ENCODE assay signal across 1 cellular context in the genomic region with DNA sequence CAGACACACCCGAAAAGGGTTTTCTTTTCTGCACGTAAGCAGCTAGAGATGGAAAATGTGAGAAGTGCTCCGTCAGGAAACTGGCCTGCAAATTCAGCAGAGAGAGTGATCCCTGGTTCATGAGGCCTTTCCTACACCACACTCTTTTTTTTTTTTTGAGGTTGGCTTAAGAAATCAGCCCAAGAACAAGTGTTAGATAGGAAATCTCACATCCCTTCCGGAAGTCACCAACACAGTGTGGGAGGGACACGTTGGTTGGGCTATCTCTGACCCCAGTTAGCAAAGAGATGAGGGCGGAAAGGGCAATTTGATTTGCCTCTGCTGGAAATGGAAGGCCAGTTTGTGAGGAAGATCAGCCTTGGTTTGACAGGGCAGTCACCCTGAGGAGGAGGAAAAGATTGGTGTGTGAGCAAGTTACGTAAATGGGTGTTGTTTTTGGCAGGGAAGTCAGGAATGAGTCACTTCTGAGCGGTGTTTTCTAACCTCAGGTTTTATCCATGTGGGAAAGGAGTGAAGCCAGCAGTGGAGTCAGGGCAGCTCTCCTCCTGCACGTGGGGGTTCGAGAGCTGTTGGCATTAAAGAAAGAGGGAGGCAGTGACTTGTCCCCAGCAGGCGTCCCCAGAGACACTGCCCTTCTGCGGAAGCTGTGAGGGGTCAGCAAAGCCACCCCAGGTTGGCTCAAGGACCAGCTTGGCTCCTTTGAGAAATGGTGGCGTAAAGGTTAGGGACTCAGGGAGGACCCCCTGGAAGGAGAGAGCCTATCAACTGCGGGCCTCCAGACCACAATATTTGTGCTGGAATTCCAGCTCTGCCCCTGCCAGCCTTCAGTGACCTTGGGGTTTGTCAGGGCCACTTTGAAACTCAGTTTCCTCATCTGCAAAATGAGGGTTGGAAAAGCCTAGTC.
TF ChIP-seq lines count a peak whose summit lies in the region.

No MANE protein-coding gene starts in this region.

TF ChIP-seq in HEK293, 187 proteins besides CTCF, POLR2A, EP300 and RAD21 (continued from another document):
- TF ChIP-seq, protein P1, sequence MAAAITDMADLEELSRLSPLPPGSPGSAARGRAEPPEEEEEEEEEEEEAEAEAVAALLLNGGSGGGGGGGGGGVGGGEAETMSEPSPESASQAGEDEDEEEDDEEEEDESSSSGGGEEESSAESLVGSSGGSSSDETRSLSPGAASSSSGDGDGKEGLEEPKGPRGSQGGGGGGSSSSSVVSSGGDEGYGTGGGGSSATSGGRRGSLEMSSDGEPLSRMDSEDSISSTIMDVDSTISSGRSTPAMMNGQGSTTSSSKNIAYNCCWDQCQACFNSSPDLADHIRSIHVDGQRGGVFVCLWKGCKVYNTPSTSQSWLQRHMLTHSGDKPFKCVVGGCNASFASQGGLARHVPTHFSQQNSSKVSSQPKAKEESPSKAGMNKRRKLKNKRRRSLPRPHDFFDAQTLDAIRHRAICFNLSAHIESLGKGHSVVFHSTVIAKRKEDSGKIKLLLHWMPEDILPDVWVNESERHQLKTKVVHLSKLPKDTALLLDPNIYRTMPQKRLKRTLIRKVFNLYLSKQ (tag by site-specific recombination; IDR thresholded peaks at IDR 0.05; ENCODE audit: borderline replicate concordance): no peak
- TF ChIP-seq ZNF324 (tag by site-specific recombination; IDR thresholded peaks at IDR 0.05): peak; percentile 98
- no peak for TF ChIP-seq ZNF707 (tag by site-specific recombination; IDR thresholded peaks at IDR 0.05)
- TF ChIP-seq ZNF157 (tag by site-specific recombination; IDR thresholded peaks at IDR 0.05): no peak
- peak; percentile 81 for TF ChIP-seq SP2 (tag by site-specific recombination; IDR thresholded peaks at IDR 0.05)
- no peak for TF ChIP-seq ZBTB26 (tag by site-specific recombination; optimal IDR thresholded peaks at IDR 0.05)
- no peak for TF ChIP-seq ZNF626 (tag by site-specific recombination; IDR thresholded peaks at IDR 0.05)
- peak; percentile 96 for TF ChIP-seq WT1 (tag by site-specific recombination; IDR thresholded peaks at IDR 0.05)
- TF ChIP-seq ZNF610 (tag by site-specific recombination; IDR thresholded peaks at IDR 0.05; ENCODE audit: borderline replicate concordance): peak; percentile 86; the same call in 1 of the 2 replicates
- TF ChIP-seq FEZF1 (tag by site-specific recombination; IDR thresholded peaks at IDR 0.05): peak; percentile 71
- no peak for TF ChIP-seq ZNF658 (tag by site-specific recombination; IDR thresholded peaks at IDR 0.05)
- no peak for TF ChIP-seq ZFP3 (tag by site-specific recombination; IDR thresholded peaks at IDR 0.05; ENCODE audit: low read depth)
- TF ChIP-seq YY1 (tag by site-specific recombination; IDR thresholded peaks at IDR 0.05): no peak
- no peak for TF ChIP-seq ZNF585B (tag by site-specific recombination; IDR thresholded peaks at IDR 0.05)
- TF ChIP-seq ZNF354C (tag by site-specific recombination; IDR thresholded peaks at IDR 0.05; ENCODE audit: borderline replicate concordance, low read depth): no peak
TF ChIP-seq in HEK293: peak in this region for 76.
